In the genomic region with DNA sequence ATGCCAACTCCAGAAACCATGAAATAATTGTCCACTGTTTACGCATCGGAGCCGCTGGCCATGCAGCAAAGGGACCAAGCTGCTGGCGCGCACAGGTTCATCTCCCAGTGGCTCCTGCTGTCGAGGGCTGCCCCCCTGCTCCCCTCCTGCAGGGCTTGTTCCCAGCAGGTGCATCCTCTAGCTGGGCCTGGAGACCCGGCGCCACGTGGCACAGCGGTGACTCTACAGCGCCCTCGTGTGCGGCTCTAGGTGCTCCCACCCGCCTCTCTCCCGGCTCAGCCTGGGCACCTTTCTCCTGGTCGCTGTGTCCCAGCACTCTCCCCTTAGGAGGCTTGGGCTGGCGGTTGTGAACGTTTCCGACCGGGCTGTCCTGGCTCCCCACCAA, we compare ENCODE assay signal across 15 cellular contexts. TPM values are rescaled to one million over a fixed set of nuclear protein-coding genes. Genes with fewer than 3 reads are reported as not detected.
A peak's percentile ranks its signal among the peaks of the same experiment; 100 is the strongest.
DNase-seq lines count a peak whose midpoint lies in the region; ATAC-seq and TF ChIP-seq lines count a peak whose summit lies in the region.
"Had no signal": no experiment of that assay in that cellular context is flagged by ENCODE, and none has a peak within 500 bp of the region (broad histone marks: within the 10 kb centered on the region; RNA-seq: fewer than 3 reads in every experiment).

No MANE protein-coding gene starts in this region.

- TF ChIP-seq CTCF in 22Rv1 (IDR thresholded peaks at IDR 0.05): peak; percentile 10; the same call in 1 of the 2 replicates

- peaks cover 44% of the 10 kb centered on the region for H3K9me3 ChIP-seq in BLaER1

- H4K20me1 ChIP-seq in BLaER1: no peaks in the 10 kb centered on the region
- H4K20me1 ChIP-seq: BLaER1 treated with 17β-estradiol and CSF1 and Interleukin-3, amounts not matched to agents 10 nM and 100 nM had no signal

- intact Hi-C loops in dendritic cell treated with granulocyte-macrophage colony-stimulating factor and Interleukin-4, amounts not matched to agents 40 ng/mL and 50 ng/mL, for 4 days (cut with micrococcal nuclease): loop anchor here (2.0 kb wide), 1 partner anchor 57 kb away; no protein-coding TSS in a partner anchor

- no peak for ATAC-seq in GM21367 (IDR thresholded peaks at IDR 0.05; ENCODE audit: unreplicated experiment)
- ATAC-seq in activated naive CD4-positive, alpha-beta T cell treated with anti-CD3 and anti-CD28 coated beads, Interleukin-2, amount 50 U/mL, for 72 hours: no peak
- ATAC-seq in stimulated activated effector memory CD8-positive, alpha-beta T cell treated with anti-CD3 and anti-CD28 coated beads, Interleukin-12 subunit alpha, Interleukin-12 subunit beta, amount 100 ng/mL, for 72 hours: no peak
- ATAC-seq: PC-3 had no signal

- peaks cover 62% of the 10 kb centered on the region for H3K4me1 ChIP-seq in BLaER1

- no peaks in the 10 kb centered on the region for H3K27me3 ChIP-seq in BLaER1

- H3K4me3 Mint-ChIP-seq in dendritic cell treated with granulocyte-macrophage colony-stimulating factor and Interleukin-4, amounts not matched to agents 40 ng/mL and 50 ng/mL, for 4 days: no peak overlapping the region
- H3K4me3 Mint-ChIP-seq in stimulated activated effector memory CD8-positive, alpha-beta T cell treated with anti-CD3 and anti-CD28 coated beads, Interleukin-12 subunit alpha, Interleukin-12 subunit beta, amount 100 ng/mL, for 72 hours: no peak overlapping the region

- peaks cover 58% of the 10 kb centered on the region for H3K4me1 Mint-ChIP-seq in dendritic cell treated with granulocyte-macrophage colony-stimulating factor and Interleukin-4, amounts not matched to agents 40 ng/mL and 50 ng/mL, for 4 days (ENCODE audit: low read depth)
- peaks cover 10% of the 10 kb centered on the region for H3K4me1 Mint-ChIP-seq in stimulated activated effector memory CD8-positive, alpha-beta T cell treated with anti-CD3 and anti-CD28 coated beads, Interleukin-12 subunit alpha, Interleukin-12 subunit beta, amount 100 ng/mL, for 72 hours

- peaks cover 22% of the 10 kb centered on the region for H3K9me3 Mint-ChIP-seq in dendritic cell treated with granulocyte-macrophage colony-stimulating factor and Interleukin-4, amounts not matched to agents 40 ng/mL and 50 ng/mL, for 4 days
- H3K9me3 Mint-ChIP-seq in activated naive CD4-positive, alpha-beta T cell treated with anti-CD3 and anti-CD28 coated beads, Interleukin-2, amount 50 U/mL, for 72 hours: no peaks in the 10 kb centered on the region
- no peaks in the 10 kb centered on the region for H3K9me3 Mint-ChIP-seq in stimulated activated effector memory CD8-positive, alpha-beta T cell treated with anti-CD3 and anti-CD28 coated beads, Interleukin-12 subunit alpha, Interleukin-12 subunit beta, amount 100 ng/mL, for 72 hours

- no peak overlapping the region for H3K9ac ChIP-seq in BLaER1

- peaks cover 7% of the 10 kb centered on the region for H3K36me3 Mint-ChIP-seq in dendritic cell treated with granulocyte-macrophage colony-stimulating factor and Interleukin-4, amounts not matched to agents 40 ng/mL and 50 ng/mL, for 4 days (ENCODE audit: low read depth)
- H3K36me3 Mint-ChIP-seq in activated naive CD4-positive, alpha-beta T cell treated with anti-CD3 and anti-CD28 coated beads, Interleukin-2, amount 50 U/mL, for 72 hours: peaks cover 0 to 6% of the 10 kb centered on the region in 2 donors
- no peaks in the 10 kb centered on the region for H3K36me3 Mint-ChIP-seq in stimulated activated effector memory CD8-positive, alpha-beta T cell treated with anti-CD3 and anti-CD28 coated beads, Interleukin-12 subunit alpha, Interleukin-12 subunit beta, amount 100 ng/mL, for 72 hours

- H3K36me3 ChIP-seq in BLaER1: peaks cover 23% of the 10 kb centered on the region

- no peak overlapping the region for H3K27ac ChIP-seq in 22Rv1
- H3K27ac ChIP-seq in BLaER1: peak overlapping the region; percentile 61

- H3K4me2 ChIP-seq in BLaER1: peak overlapping the region; percentile 95

- peak overlapping the region; percentile 28; the same call in 1 of the 2 replicates for H3K4me3 ChIP-seq in BLaER1

- peaks cover 27% of the 10 kb centered on the region for H3K27me3 Mint-ChIP-seq in dendritic cell treated with granulocyte-macrophage colony-stimulating factor and Interleukin-4, amounts not matched to agents 40 ng/mL and 50 ng/mL, for 4 days

- DNase-seq in NCI-H146 (lab: John Stamatoyannopoulos, UW): peak; percentile 68
- DNase-seq in activated CD4-positive, CD25-positive, alpha-beta regulatory T cell (lab: John Stamatoyannopoulos, UW): no peak
- DNase-seq in activated naive CD4-positive, alpha-beta T cell treated with anti-CD3 and anti-CD28 coated beads, Interleukin-2, amount 50 U/mL, for 72 hours (ENCODE audit: low spot score in 2 of 2): no peak
- no peak for DNase-seq in stimulated activated effector memory CD8-positive, alpha-beta T cell treated with anti-CD3 and anti-CD28 coated beads, Interleukin-12 subunit alpha, Interleukin-12 subunit beta, amount 100 ng/mL, for 72 hours (ENCODE audit: low spot score in 2 of 2)
- DNase-seq: KBM-7; NCI-H1105; NCI-H1930; NCI-H510A; NK-92 treated with Interleukin-12 subunit alpha and Interleukin-12 subunit beta, amount 100 ng/mL, for 24 hours; PC-3 had no signal

- H3K27ac Mint-ChIP-seq in dendritic cell treated with granulocyte-macrophage colony-stimulating factor and Interleukin-4, amounts not matched to agents 40 ng/mL and 50 ng/mL, for 4 days: peak overlapping the region; percentile 17
- no peak overlapping the region for H3K27ac Mint-ChIP-seq in activated naive CD4-positive, alpha-beta T cell treated with anti-CD3 and anti-CD28 coated beads, Interleukin-2, amount 50 U/mL, for 72 hours
- H3K27ac Mint-ChIP-seq in stimulated activated effector memory CD8-positive, alpha-beta T cell treated with anti-CD3 and anti-CD28 coated beads, Interleukin-12 subunit alpha, Interleukin-12 subunit beta, amount 100 ng/mL, for 72 hours: no peak overlapping the region

RNA-seq across cellular contexts. Expression of gene INF2, which starts 37.5 kb away (rescaled TPM):
- 10 to 100 TPM; 48.6 to 82.7 TPM for total RNA-seq in activated naive CD4-positive, alpha-beta T cell treated with anti-CD3 and anti-CD28 coated beads, Interleukin-2, amount 50 U/mL, for 72 hours

RNA-seq across cellular contexts. Expression of gene TMEM179, which starts 47.3 kb away (rescaled TPM):
- under 1 TPM in 1 of 2 donors, not detected in 1; 0.23 TPM for total RNA-seq in activated naive CD4-positive, alpha-beta T cell treated with anti-CD3 and anti-CD28 coated beads, Interleukin-2, amount 50 U/mL, for 72 hours
- total RNA-seq: PC-3 had no signal
